In genomic region chr6:160226118-160226541, GRCh38 we compare ENCODE assay signal across 10 cellular contexts. TPM values are rescaled to one million over a fixed set of nuclear protein-coding genes. Genes with fewer than 3 reads are reported as not detected.
A peak's percentile ranks its signal among the peaks of the same experiment; 100 is the strongest.
DNase-seq lines count a peak whose midpoint lies in the region; ATAC-seq and TF ChIP-seq lines count a peak whose summit lies in the region.
"Had no signal": no experiment of that assay in that cellular context is flagged by ENCODE, and none has a peak within 500 bp of the region (broad histone marks: within the 10 kb centered on the region; RNA-seq: fewer than 3 reads in every experiment).

No MANE protein-coding gene starts in this region.

- H3K4me1 Mint-ChIP-seq in activated CD8-positive, alpha-beta memory T cell treated with anti-CD3 and anti-CD28 coated beads, Interleukin-2, amount 10 ng/mL, durations not matched to agents 7 days and 5 days, result no peaks in the 10 kb centered on the region

- no peaks in the 10 kb centered on the region for H3K36me3 Mint-ChIP-seq in activated CD8-positive, alpha-beta memory T cell treated with anti-CD3 and anti-CD28 coated beads, Interleukin-2, amount 10 ng/mL, durations not matched to agents 7 days and 5 days

- H3K27ac Mint-ChIP-seq in activated CD8-positive, alpha-beta memory T cell treated with anti-CD3 and anti-CD28 coated beads, Interleukin-2, amount 10 ng/mL, durations not matched to agents 7 days and 5 days, result no peak overlapping the region
- H3K27ac Mint-ChIP-seq: effector memory CD8-positive, alpha-beta T cell had no signal

- DNase-seq in activated CD8-positive, alpha-beta memory T cell treated with anti-CD3 and anti-CD28 coated beads for 48 hours (ENCODE audit: low read depth in 2 of 3, low spot score in 2 of 3), result peak in 2 of 3 experiments; percentile 3 to 18
- DNase-seq in activated CD8-positive, alpha-beta memory T cell treated with anti-CD3 and anti-CD28 coated beads, Interleukin-2, amount 10 ng/mL, durations not matched to agents 7 days and 5 days, result no peak
- DNase-seq in epithelial cell of esophagus (ENCODE audit: low read depth), result peak; percentile 59
- peak; percentile 17 to 59 for DNase-seq in stimulated activated CD8-positive, alpha-beta memory T cell treated with anti-CD3 and anti-CD28 coated beads, Interleukin-7, amount 100 ng/mL, for 48 hours (ENCODE audit: extremely low read depth in 1 of 2, low read depth in 1 of 2)
- no peak for DNase-seq in NCI-H2107 treated with DMSO at 0.1 percent for 48 hours (lab: John Stamatoyannopoulos, UW; ENCODE audit: unreplicated experiment)
- DNase-seq: effector memory CD8-positive, alpha-beta T cell; NK-92 treated with Interleukin-12 subunit alpha and Interleukin-12 subunit beta, amount 100 ng/mL, for 24 hours had no signal

- no peak for TF ChIP-seq CTCF in epithelial cell of esophagus (IDR thresholded peaks at IDR 0.05; ENCODE audit: insufficient read depth, low read depth, low read length, missing control alignments)

- peaks cover 3% of the 10 kb centered on the region for H3K9me3 Mint-ChIP-seq in activated CD8-positive, alpha-beta memory T cell treated with anti-CD3 and anti-CD28 coated beads, Interleukin-2, amount 10 ng/mL, durations not matched to agents 7 days and 5 days (ENCODE audit: low read depth)
- H3K9me3 Mint-ChIP-seq: effector memory CD8-positive, alpha-beta T cell had no signal

- CTCF ChIA-PET in activated CD8-positive, alpha-beta memory T cell treated with anti-CD3 and anti-CD28 coated beads, Interleukin-2, amount 10 ng/mL, durations not matched to agents 7 days and 5 days (lab: Charles Lee), result no interaction called here

- H3K27me3 Mint-ChIP-seq in activated CD8-positive, alpha-beta memory T cell treated with anti-CD3 and anti-CD28 coated beads, Interleukin-2, amount 10 ng/mL, durations not matched to agents 7 days and 5 days, result no peaks in the 10 kb centered on the region
- H3K27me3 Mint-ChIP-seq: effector memory CD8-positive, alpha-beta T cell had no signal

- H3K4me3 ChIP-seq in epithelial cell of esophagus (ENCODE audit: low read length), result no peak overlapping the region

- H3K4me3 Mint-ChIP-seq in activated CD8-positive, alpha-beta memory T cell treated with anti-CD3 and anti-CD28 coated beads, Interleukin-2, amount 10 ng/mL, durations not matched to agents 7 days and 5 days, result no peak overlapping the region
- H3K4me3 Mint-ChIP-seq: effector memory CD8-positive, alpha-beta T cell had no signal

- ATAC-seq in activated CD8-positive, alpha-beta memory T cell treated with anti-CD3 and anti-CD28 coated beads, Interleukin-2, amount 10 ng/mL, durations not matched to agents 7 days and 5 days, result no peak
- ATAC-seq in HG03520 (IDR thresholded peaks at IDR 0.05; ENCODE audit: unreplicated experiment) (peak; percentile 58), GM19324 (IDR thresholded peaks at IDR 0.05; ENCODE audit: low FRiP score, unreplicated experiment) (no peak), HG03460 (IDR thresholded peaks at IDR 0.05; ENCODE audit: unreplicated experiment) (no peak)
- ATAC-seq: effector memory CD8-positive, alpha-beta T cell had no signal

RNA-seq across cellular contexts. Expression of gene SLC22A2, which starts 32.5 kb away (rescaled TPM):
- not detected for total RNA-seq in activated CD8-positive, alpha-beta memory T cell treated with anti-CD3 and anti-CD28 coated beads, Interleukin-2, amount 10 ng/mL, durations not matched to agents 7 days and 5 days

Comparison
In these comparisons a context has a peak if more than half of its experiments do, and no peak if none do; other contexts are left out.
1. DNase-seq: peak in activated CD8-positive, alpha-beta memory T cell treated with anti-CD3 and anti-CD28 coated beads for 48 hours (2 of 3), epithelial cell of esophagus (single experiment) and stimulated activated CD8-positive, alpha-beta memory T cell treated with anti-CD3 and anti-CD28 coated beads, Interleukin-7, amount 100 ng/mL, for 48 hours (2 of 2); none in activated CD8-positive, alpha-beta memory T cell treated with anti-CD3 and anti-CD28 coated beads, Interleukin-2, amount 10 ng/mL, durations not matched to agents 7 days and 5 days (single experiment) and NCI-H2107 treated with DMSO at 0.1 percent for 48 hours (single experiment).